In the genomic region with DNA sequence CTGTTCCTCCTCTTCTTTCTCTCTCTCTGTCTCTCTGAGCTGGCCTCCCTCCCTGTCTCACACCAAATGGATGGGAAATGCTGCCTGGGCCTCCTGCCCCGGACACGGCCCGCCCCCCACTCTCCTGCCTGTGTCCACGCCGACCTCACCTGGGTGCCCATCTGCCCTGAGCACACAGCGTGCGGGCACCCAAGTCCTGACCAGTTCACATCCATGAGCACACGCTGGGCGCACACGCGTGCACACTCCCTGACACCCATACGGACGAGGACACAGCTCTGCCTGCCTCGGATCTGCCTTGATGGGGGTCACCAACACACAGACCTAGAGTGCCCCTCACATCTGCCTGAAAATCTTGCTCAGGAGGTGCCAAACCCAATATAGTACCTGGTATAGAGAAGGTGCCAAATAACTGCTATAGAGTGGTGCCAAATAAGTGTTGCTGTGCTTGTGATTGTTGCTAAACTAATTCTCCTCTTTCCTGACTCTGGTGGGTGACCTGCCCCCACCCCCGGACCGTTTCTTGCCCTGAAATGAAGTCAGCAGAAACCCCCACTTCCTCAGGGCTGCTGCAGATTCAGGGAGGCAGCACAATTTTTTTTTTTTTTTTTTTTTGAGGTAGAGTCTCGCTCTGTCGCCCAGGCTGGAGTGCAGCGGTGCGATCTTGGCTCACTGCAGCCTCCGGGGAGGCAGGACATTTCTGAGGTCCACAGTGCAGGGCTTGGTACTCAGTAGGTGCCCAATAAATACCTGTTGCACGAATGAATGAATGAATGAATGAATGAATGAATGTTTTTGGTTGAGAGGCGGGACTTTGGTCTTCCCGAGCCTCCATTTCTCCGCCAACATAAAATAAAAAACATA, we compare ENCODE assay signal across 10 cellular contexts. TPM values are rescaled to one million over a fixed set of nuclear protein-coding genes. Genes with fewer than 3 reads are reported as not detected.
A peak's percentile ranks its signal among the peaks of the same experiment; 100 is the strongest.
DNase-seq lines count a peak whose midpoint lies in the region; ATAC-seq and TF ChIP-seq lines count a peak whose summit lies in the region.
"Had no signal": no experiment of that assay in that cellular context is flagged by ENCODE, and none has a peak within 500 bp of the region (broad histone marks: within the 10 kb centered on the region; RNA-seq: fewer than 3 reads in every experiment).

No MANE protein-coding gene starts in this region.

- H4K20me1 ChIP-seq in BLaER1: peaks cover 83% of the 10 kb centered on the region
- H4K20me1 ChIP-seq in PC-9 (ENCODE audit: insufficient read depth): peaks cover 24% of the 10 kb centered on the region

- intact Hi-C loops in PC-9 (cut with micrococcal nuclease; ENCODE audit: unreplicated experiment): no loop called here
- intact Hi-C loops in prostate gland (cut with DNase I): no loop called here

- CTCF ChIA-PET in PC-9 (lab: Charles Lee): no interaction called here

- H3K4me1 Mint-ChIP-seq in glutamatergic neuron (ENCODE audit: low read depth, unreplicated experiment): no peaks in the 10 kb centered on the region

- no peak for TF ChIP-seq POLR2A in prostate gland (IDR thresholded peaks at IDR 0.05)

- TF ChIP-seq CTCF in PC-9 (conservative IDR thresholded peaks at IDR 0.05) (no peak), glutamatergic neuron (IDR thresholded peaks at IDR 0.05; ENCODE audit: partially characterized antibody, unreplicated experiment) (no peak), prostate gland (IDR thresholded peaks at IDR 0.05) (no peak), omental fat pad (IDR thresholded peaks at IDR 0.05) (no peak)

- H3K4me1 ChIP-seq in BLaER1: peaks cover 83% of the 10 kb centered on the region
- no peaks in the 10 kb centered on the region for H3K4me1 ChIP-seq in PC-9 (replicated peaks; ENCODE audit: insufficient read depth)
- peaks cover 22% of the 10 kb centered on the region for H3K4me1 ChIP-seq in prostate gland (replicated peaks)

- peak overlapping the region; percentile 22 for H3K27ac Mint-ChIP-seq in glutamatergic neuron (ENCODE audit: unreplicated experiment)

- H3K36me3 ChIP-seq in BLaER1 (peaks cover 20% of the 10 kb centered on the region), PC-9 (ENCODE audit: low read depth) (no peaks in the 10 kb centered on the region), prostate gland (no peaks in the 10 kb centered on the region)

- no peaks in the 10 kb centered on the region for H3F3A ChIP-seq in PC-9 (ENCODE audit: insufficient read depth, low read depth)

- ATAC-seq in HG02870 (IDR thresholded peaks at IDR 0.05; ENCODE audit: unreplicated experiment) (no peak), omental fat pad (ENCODE audit: low FRiP score) (no peak)

- no peak overlapping the region for H2AFZ ChIP-seq in PC-9

- DNase-seq in PC-9 (no peak), glutamatergic neuron (no peak), prostate gland (ENCODE audit: low spot score) (no peak), omental fat pad (ENCODE audit: low spot score) (no peak), NCI-H1417 treated with DMSO at 0.1 percent for 48 hours (lab: John Stamatoyannopoulos, UW) (no peak)
- no peak for DNase-seq in stimulated activated CD8-positive, alpha-beta memory T cell treated with anti-CD3 and anti-CD28 coated beads, Interleukin-4, amount 100 ng/mL, for 48 hours
- DNase-seq: NCI-H526 treated with DMSO at 0.1 percent for 48 hours had no signal

- POLR2A ChIA-PET in PC-9 (lab: Charles Lee; ENCODE audit: unreplicated experiment): no interaction called here

- TSS peak; percentile 2 for BruUV-seq in PC-9 (replicated peaks; lab: Mats Ljungman, UMichigan)

- H3K27me3 Mint-ChIP-seq in glutamatergic neuron (ENCODE audit: unreplicated experiment): peaks cover 48% of the 10 kb centered on the region

- H3K9ac ChIP-seq in BLaER1: 0 out of 2 replicates have a peak overlapping the region, but pooled peaks have one; percentile 90

- WGBS in prostate gland: 65% methylated on average over 25 of the region's 25 CpGs

- H3K27ac ChIP-seq in BLaER1 (peak overlapping the region; percentile 95), PC-9 (no peak overlapping the region), prostate gland (peak overlapping the region; percentile 96 to 100)

- H3K27me3 ChIP-seq in BLaER1 (no peaks in the 10 kb centered on the region), PC-9 (ENCODE audit: insufficient read depth, low read depth) (no peaks in the 10 kb centered on the region), prostate gland (replicated peaks; ENCODE audit: insufficient read depth) (no peaks in the 10 kb centered on the region)

- H3K4me3 Mint-ChIP-seq in glutamatergic neuron (ENCODE audit: unreplicated experiment): no peak overlapping the region
- H3K4me3 Mint-ChIP-seq: activated T-helper 1 cell treated with anti-CD3 and anti-CD28 coated beads, Interleukin-12 subunit alpha, Interleukin-12 subunit beta, Interleukin-2, Interleukin-4 antibody, amounts not matched to agents 30 ng/mL and 10 ng/mL and 1 ng/mL, durations not matched to agents 14 hours and 24 hours and 36 hours had no signal

- H3K36me3 Mint-ChIP-seq in glutamatergic neuron (ENCODE audit: unreplicated experiment): no peaks in the 10 kb centered on the region

- H3K9me3 ChIP-seq in BLaER1 (no peaks in the 10 kb centered on the region), PC-9 (ENCODE audit: insufficient read depth, low read depth) (no peaks in the 10 kb centered on the region), prostate gland (no peaks in the 10 kb centered on the region)

- H3K4me3 ChIP-seq in BLaER1 (no peak overlapping the region; the same call in 1 of the 2 replicates), PC-9 (no peak overlapping the region), prostate gland (no peak overlapping the region)

- peaks cover 6% of the 10 kb centered on the region for H3K9me3 Mint-ChIP-seq in glutamatergic neuron (ENCODE audit: unreplicated experiment)
- H3K9me3 Mint-ChIP-seq: activated T-helper 1 cell treated with anti-CD3 and anti-CD28 coated beads, Interleukin-12 subunit alpha, Interleukin-12 subunit beta, Interleukin-2, Interleukin-4 antibody, amounts not matched to agents 30 ng/mL and 10 ng/mL and 1 ng/mL, durations not matched to agents 14 hours and 24 hours and 36 hours had no signal

- H3K4me2 ChIP-seq in BLaER1: peak overlapping the region; percentile 96
- no peak overlapping the region for H3K4me2 ChIP-seq in PC-9

- peaks cover 76% of the 10 kb centered on the region for H3K79me2 ChIP-seq in PC-9 (ENCODE audit: low read depth)

- no peaks in the 10 kb centered on the region for H3K9me2 ChIP-seq in PC-9 (ENCODE audit: insufficient read depth)

RNA-seq across cellular contexts. Expression of a gene that starts 4.6 kb away (rescaled TPM):
- total RNA-seq in PC-9 (2021) (71.1 and 75.6 TPM in 2 replicates), glutamatergic neuron (ENCODE audit: unreplicated experiment) (2.0 TPM), prostate gland (100 to 1,000 TPM; 160 to 168 TPM), omental fat pad (10 to 100 TPM; 55.7 to 84.5 (median 65.5) TPM)

Comparison
In these comparisons a context has a peak if more than half of its experiments do, and no peak if none do; other contexts are left out.
1. RNA of a gene that starts 4.6 kb away (total RNA-seq): 160 to 168 TPM in prostate gland, 71.1 to 75.6 TPM in PC-9 and 55.7 to 84.5 TPM in omental fat pad; 2.0 TPM in glutamatergic neuron (single experiment); every median in the first group is over 10 times any median in the second.